In genomic region chr19:11142528-11143171, GRCh38 we compare ENCODE assay signal across 1 cellular context.
TF ChIP-seq lines count a peak whose summit lies in the region.

No MANE protein-coding gene starts in this region.

TF ChIP-seq in H1, 55 proteins besides CTCF, POLR2A, EP300 and RAD21:
- TF ChIP-seq HDAC6 (IDR thresholded peaks at IDR 0.05; ENCODE audit: low read depth, low read length) (no peak), ASH2L (IDR thresholded peaks at IDR 0.05; ENCODE audit: low read length) (no peak), RBBP5 (IDR thresholded peaks at IDR 0.05; ENCODE audit: borderline replicate concordance, low read depth, low read length) (no peak), CHD1 (IDR thresholded peaks at IDR 0.05; ENCODE audit: low read depth, low read length) (no peak), ZNF274 (IDR thresholded peaks at IDR 0.05; ENCODE audit: borderline replicate concordance, extremely low read depth, low read length) (no peak), SIN3A (conservative IDR thresholded peaks at IDR 0.05 in 1 of 2, IDR thresholded peaks at IDR 0.05 in 1 of 2; ENCODE audit: low read depth in 1 of 2, low read length in 2 of 2) (no peak), CHD2 (IDR thresholded peaks at IDR 0.05; ENCODE audit: low read length) (no peak), EGR1 (IDR thresholded peaks at IDR 0.05; ENCODE audit: borderline replicate concordance, low read depth, low read length) (no peak), JUND (IDR thresholded peaks at IDR 0.05; ENCODE audit: low read length) (no peak), SAP30 (IDR thresholded peaks at IDR 0.05; ENCODE audit: insufficient read depth, insufficient replicate concordance, low read length) (no peak), SP2 (IDR thresholded peaks at IDR 0.05; ENCODE audit: low read length) (no peak), BCL11A (IDR thresholded peaks at IDR 0.05; ENCODE audit: low read depth in 2 of 2, low read length in 2 of 2) (no peak), CEBPB (IDR thresholded peaks at IDR 0.05; ENCODE audit: low read depth, low read length) (no peak), ATF2 (IDR thresholded peaks at IDR 0.05; ENCODE audit: low read length) (no peak), FOSL1 (IDR thresholded peaks at IDR 0.05; ENCODE audit: insufficient read depth, low read depth, low read length) (no peak), MAFK (IDR thresholded peaks at IDR 0.05; ENCODE audit: low read depth, low read length) (no peak), YY1 (IDR thresholded peaks at IDR 0.05; ENCODE audit: low read depth, low read length) (no peak), JUN (IDR thresholded peaks at IDR 0.05; ENCODE audit: low read depth, low read length) (no peak), CREB1 (IDR thresholded peaks at IDR 0.05) (no peak)
- TF ChIP-seq, protein P1, sequence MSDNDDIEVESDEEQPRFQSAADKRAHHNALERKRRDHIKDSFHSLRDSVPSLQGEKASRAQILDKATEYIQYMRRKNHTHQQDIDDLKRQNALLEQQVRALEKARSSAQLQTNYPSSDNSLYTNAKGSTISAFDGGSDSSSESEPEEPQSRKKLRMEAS (IDR thresholded peaks at IDR 0.05) = no peak
